In genomic region chr18:74419761-74420160, GRCh38 we compare ENCODE assay signal across 19 cellular contexts. TPM values are rescaled to one million over a fixed set of nuclear protein-coding genes. Genes with fewer than 3 reads are reported as not detected.
"Had no signal": no experiment of that assay in that cellular context is flagged by ENCODE, and none has a peak within 500 bp of the region (broad histone marks: within the 10 kb centered on the region; RNA-seq: fewer than 3 reads in every experiment).

No MANE protein-coding gene starts in this region.

- ATAC-seq: effector memory CD8-positive, alpha-beta T cell; foreskin keratinocyte; left lung; lower lobe of right lung; natural killer cell treated with Interleukin-12 subunit alpha and Interleukin-12 subunit beta and Interleukin-15 and Interleukin-18, amount 100 ng/mL, for 72 hours; pancreas; sciatic nerve; stimulated activated memory B cell treated with anti-CD40 and anti-IgM and Interleukin-4, amounts not matched to agents 10 μg/mL and 1 μg/mL and 100 μg/mL, for 72 hours; upper lobe of right lung had no signal

- H3K27me3 ChIP-seq: foreskin keratinocyte, hepatocyte, left lung, pancreas, tibial nerve, upper lobe of right lung, vagina had no signal

- FAIRE-seq: pancreas had no signal

- H3K36me3 ChIP-seq: esophagus squamous epithelium, left lung, lower lobe of right lung, pancreas, prostate gland, spleen, tibial nerve, upper lobe of right lung, vagina had no signal

- DNase-seq: effector memory CD8-positive, alpha-beta T cell; esophagus squamous epithelium; foreskin keratinocyte; left lung; lower lobe of right lung; occipital lobe; pancreas; spleen; stimulated activated CD4-positive, alpha-beta T cell treated with anti-CD3 and anti-CD28 coated beads, Interleukin-15, amount 100 ng/mL, for 24 hours; stimulated activated CD4-positive, alpha-beta T cell treated with anti-CD3 and anti-CD28 coated beads, Interleukin-1b, Interleukin-23, amount 100 ng/mL, for 48 hours; stimulated activated CD4-positive, alpha-beta T cell treated with anti-CD3 and anti-CD28 coated beads, Interleukin-4, amount 100 ng/mL, for 24 hours; upper lobe of right lung had no signal

- H3K4me3 ChIP-seq: esophagus squamous epithelium, hepatocyte, left lung, lower lobe of right lung, pancreas, prostate gland, spleen, tibial nerve, upper lobe of right lung, vagina had no signal

RNA-seq across cellular contexts. Expression of gene DIPK1C, which starts 37.3 kb away (rescaled TPM):
- total RNA-seq: esophagus squamous epithelium; foreskin keratinocyte; left lung; lower lobe of right lung; natural killer cell treated with Interleukin-12 subunit alpha and Interleukin-12 subunit beta and Interleukin-15 and Interleukin-18, amount 100 ng/mL, for 72 hours; upper lobe of right lung; vagina had no signal
